In the genomic region with DNA sequence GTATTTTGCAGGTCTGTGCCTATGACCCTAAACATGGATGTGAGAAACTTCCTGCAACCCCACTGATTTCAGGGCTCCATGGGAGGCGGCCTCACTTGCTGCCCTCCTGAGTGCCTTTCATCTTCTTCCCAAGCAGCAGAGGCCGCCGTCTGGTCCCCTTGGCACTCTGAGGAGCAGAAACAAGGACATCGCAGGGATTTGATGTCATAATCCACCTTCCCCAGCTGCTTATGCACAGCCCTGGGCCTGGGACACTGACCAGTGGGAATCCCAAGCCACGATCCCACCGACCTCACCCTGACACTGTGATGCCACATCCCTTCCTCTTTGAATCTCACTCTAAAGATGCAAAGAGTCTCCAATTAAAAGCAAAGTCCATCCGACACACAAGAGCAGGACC, we compare ENCODE assay signal across 8 cellular contexts. TPM values are rescaled to one million over a fixed set of nuclear protein-coding genes. Genes with fewer than 3 reads are reported as not detected.
DNase-seq lines count a peak whose midpoint lies in the region; ATAC-seq and TF ChIP-seq lines count a peak whose summit lies in the region.
"Had no signal": no experiment of that assay in that cellular context is flagged by ENCODE, and none has a peak within 500 bp of the region (broad histone marks: within the 10 kb centered on the region; RNA-seq: fewer than 3 reads in every experiment).

No MANE protein-coding gene starts in this region.

- peak overlapping the region; percentile 71 for H3K27ac Mint-ChIP-seq in dendritic cell treated with granulocyte-macrophage colony-stimulating factor and Interleukin-4, amounts not matched to agents 40 ng/mL and 50 ng/mL, for 4 days

- no peak for TF ChIP-seq POLR2A in NB4 (IDR thresholded peaks at IDR 0.05; ENCODE audit: extremely low read depth, insufficient read length)

- peak overlapping the region; percentile 74 for H3K27ac ChIP-seq in DOHH2 (ENCODE audit: low read depth, low read length)
- H3K27ac ChIP-seq in skeletal muscle tissue (ENCODE audit: low read depth, low read length) = peak overlapping the region; percentile 71

- DNase-seq in NB4 (ENCODE audit: low read depth) (no peak), NCI-H748 treated with DMSO at 0.1 percent for 48 hours (lab: John Stamatoyannopoulos, UW) (no peak), NCI-H226 (no peak)
- DNase-seq: NCI-H510A had no signal

- TF ChIP-seq CTCF in DOHH2 (IDR thresholded peaks at IDR 0.05; ENCODE audit: low read depth, low read length, poor library complexity, severe bottlenecking) (no peak), NB4 (IDR thresholded peaks at IDR 0.05; ENCODE audit: low read depth, low read length) (no peak)

- peaks cover 55% of the 10 kb centered on the region for H3K36me3 Mint-ChIP-seq in dendritic cell treated with granulocyte-macrophage colony-stimulating factor and Interleukin-4, amounts not matched to agents 40 ng/mL and 50 ng/mL, for 4 days (ENCODE audit: low read depth)

- no peak for ATAC-seq in HG02981 (IDR thresholded peaks at IDR 0.05; ENCODE audit: unreplicated experiment)

- no peaks in the 10 kb centered on the region for H3K9me3 Mint-ChIP-seq in dendritic cell treated with granulocyte-macrophage colony-stimulating factor and Interleukin-4, amounts not matched to agents 40 ng/mL and 50 ng/mL, for 4 days

- H3K4me2 ChIP-seq in DOHH2 (ENCODE audit: low read length) = peak overlapping the region; percentile 94

- H3K27me3 Mint-ChIP-seq in dendritic cell treated with granulocyte-macrophage colony-stimulating factor and Interleukin-4, amounts not matched to agents 40 ng/mL and 50 ng/mL, for 4 days = no peaks in the 10 kb centered on the region

- peaks cover 87% of the 10 kb centered on the region for H3K4me1 Mint-ChIP-seq in dendritic cell treated with granulocyte-macrophage colony-stimulating factor and Interleukin-4, amounts not matched to agents 40 ng/mL and 50 ng/mL, for 4 days (ENCODE audit: low read depth)

- H3K4me3 ChIP-seq in DOHH2 (ENCODE audit: low read length) (no peak overlapping the region), NB4 (ENCODE audit: low read depth, low read length) (peak overlapping the region; percentile 16), skeletal muscle tissue (ENCODE audit: low read length in 3 of 3) (peak overlapping the region in 2 of 3 donors; percentile 39 to 67)

- no peak overlapping the region for H3K4me3 Mint-ChIP-seq in dendritic cell treated with granulocyte-macrophage colony-stimulating factor and Interleukin-4, amounts not matched to agents 40 ng/mL and 50 ng/mL, for 4 days

- intact Hi-C loops in dendritic cell treated with granulocyte-macrophage colony-stimulating factor and Interleukin-4, amounts not matched to agents 40 ng/mL and 50 ng/mL, for 4 days (cut with micrococcal nuclease) = no loop called here

- H4K20me1 ChIP-seq in DOHH2 (ENCODE audit: control insufficient read depth, insufficient read depth, low read depth, low read length) = no peaks in the 10 kb centered on the region

- H3K27me3 ChIP-seq in DOHH2 (ENCODE audit: control insufficient read depth, low read length) (no peaks in the 10 kb centered on the region), skeletal muscle tissue (ENCODE audit: control insufficient read depth in 3 of 3, insufficient read depth in 3 of 3, low read length in 3 of 3) (no peaks in the 10 kb centered on the region)

- H3F3A ChIP-seq in DOHH2 (ENCODE audit: control insufficient read depth, insufficient read depth) = peaks cover 11% of the 10 kb centered on the region

- H3K9me2 ChIP-seq in DOHH2 (replicated peaks; ENCODE audit: control insufficient read depth, low read length) = no peaks in the 10 kb centered on the region

- H3K36me3 ChIP-seq in DOHH2 (ENCODE audit: control insufficient read depth, low read length) (peaks cover 9% of the 10 kb centered on the region; the same call in 1 of the 2 replicates), skeletal muscle tissue (ENCODE audit: control insufficient read depth in 3 of 3, insufficient read depth in 3 of 3, low read length in 3 of 3) (peaks cover 12 to 29% (median 23%) of the 10 kb centered on the region in 3 donors)

- peaks cover 2% of the 10 kb centered on the region; the same call in 1 of the 2 replicates for H3K79me2 ChIP-seq in DOHH2 (ENCODE audit: control insufficient read depth, low read length)

- H3K4me1 ChIP-seq in DOHH2 (ENCODE audit: control insufficient read depth, low read length) (peaks cover 24% of the 10 kb centered on the region), skeletal muscle tissue (ENCODE audit: control insufficient read depth in 3 of 3, insufficient read depth in 3 of 3, low read length in 3 of 3) (peaks cover 77 to 98% (median 85%) of the 10 kb centered on the region in 3 donors)

- peak overlapping the region; percentile 36 to 79 (median 51) for H3K9ac ChIP-seq in skeletal muscle tissue (ENCODE audit: low read depth in 1 of 3, low read length in 3 of 3)

- H3K9me3 ChIP-seq in DOHH2 (ENCODE audit: control insufficient read depth, insufficient read depth, low read length) (no peaks in the 10 kb centered on the region), skeletal muscle tissue (ENCODE audit: control insufficient read depth in 3 of 3, low read length in 3 of 3) (no peaks in the 10 kb centered on the region)

RNA-seq across cellular contexts. Expression of gene CAMK2G, which starts 7.7 kb away (rescaled TPM):
- total RNA-seq in skeletal muscle tissue = 16.2 TPM

RNA-seq across cellular contexts. Expression of gene PLAU, which starts 44.3 kb away (rescaled TPM):
- 21.4 TPM for total RNA-seq in skeletal muscle tissue

RNA-seq across cellular contexts. Expression of gene NDST2, which starts 55.2 kb away (rescaled TPM):
- total RNA-seq in skeletal muscle tissue = 6.3 TPM
